Comparison of ENCODE assay signal across 9 cellular contexts in the genomic region with DNA sequence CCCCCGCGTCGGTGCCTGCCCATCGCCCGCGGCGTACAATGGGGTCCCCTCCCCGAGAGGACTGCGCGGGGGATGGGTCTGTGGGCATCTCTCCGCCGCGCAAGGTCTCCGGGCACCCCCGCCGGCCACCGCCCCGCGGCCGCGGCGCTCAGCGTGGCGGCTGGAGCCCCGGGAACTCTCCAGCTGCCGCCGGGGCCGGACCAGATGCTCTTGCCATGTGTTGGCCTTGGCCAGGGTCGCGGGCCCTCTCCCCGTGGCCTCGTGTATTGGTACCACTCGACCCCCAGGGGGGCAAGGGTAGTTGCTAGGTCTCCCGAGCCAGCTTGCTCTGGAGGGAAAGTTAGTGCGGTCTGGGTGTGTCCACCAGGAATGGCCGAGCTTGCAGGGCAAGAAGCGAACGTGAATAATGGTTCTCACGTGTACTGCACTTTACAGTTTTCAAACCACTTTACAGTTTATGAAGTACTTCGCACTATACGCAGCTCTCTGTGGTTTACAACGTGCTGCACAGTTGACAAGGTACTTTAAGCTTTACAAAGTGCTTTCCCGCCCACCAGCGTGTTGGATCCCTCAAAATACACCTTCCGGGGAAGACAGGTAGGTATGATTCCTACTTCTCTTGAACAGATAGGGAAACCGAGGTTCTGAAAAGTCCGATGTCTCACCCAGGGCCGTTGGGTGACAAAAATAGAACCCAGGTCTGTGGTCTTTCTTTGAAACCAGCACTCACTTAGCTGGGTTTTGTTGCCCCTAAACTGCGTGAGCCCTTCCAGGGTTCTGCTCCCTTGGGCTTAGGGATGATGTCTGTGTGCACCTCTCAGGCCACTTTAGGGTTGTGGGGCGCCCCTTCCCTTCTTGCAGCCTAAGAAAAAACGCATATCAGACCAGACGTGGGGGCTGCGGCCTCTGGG. TPM values are rescaled to one million over a fixed set of nuclear protein-coding genes. Genes with fewer than 3 reads are reported as not detected.
DNase-seq lines count a peak whose midpoint lies in the region; ATAC-seq and TF ChIP-seq lines count a peak whose summit lies in the region.
"Had no signal": no experiment of that assay in that cellular context is flagged by ENCODE, and none has a peak within 500 bp of the region (broad histone marks: within the 10 kb centered on the region; RNA-seq: fewer than 3 reads in every experiment).

No MANE protein-coding gene starts in this region.

- intact Hi-C loops in activated B cell treated with CpG ODN at 0.5 μM for 24 hours (cut with micrococcal nuclease) = no loop called here
- intact Hi-C loops in stomach (cut with DNase I; ENCODE audit: low total_unique reads) = no loop called here

- peaks cover 14% of the 10 kb centered on the region for H3K4me1 Mint-ChIP-seq in activated T-cell treated with anti-CD3 and anti-CD28 coated beads, Interleukin-2, amount 50 U/mL, for 24 hours (ENCODE audit: low read depth)
- peaks cover 15% of the 10 kb centered on the region for H3K4me1 Mint-ChIP-seq in activated B cell treated with CpG ODN at 0.5 μM for 24 hours

- peaks cover 80% of the 10 kb centered on the region for H3K27me3 Mint-ChIP-seq in activated T-cell treated with anti-CD3 and anti-CD28 coated beads, Interleukin-2, amount 50 U/mL, for 24 hours
- H3K27me3 Mint-ChIP-seq in activated B cell treated with CpG ODN at 0.5 μM for 24 hours = peaks cover 66% of the 10 kb centered on the region

- H3K36me3 Mint-ChIP-seq in activated T-cell treated with anti-CD3 and anti-CD28 coated beads, Interleukin-2, amount 50 U/mL, for 24 hours (ENCODE audit: low read depth) = no peaks in the 10 kb centered on the region
- no peaks in the 10 kb centered on the region for H3K36me3 Mint-ChIP-seq in activated B cell treated with CpG ODN at 0.5 μM for 24 hours (ENCODE audit: low read depth)

- TF ChIP-seq POLR2A in stomach (IDR thresholded peaks at IDR 0.05) = no peak

- TF ChIP-seq CTCF in activated B cell treated with CpG ODN at 0.5 μM for 24 hours (IDR thresholded peaks at IDR 0.05) (no peak), stomach (IDR thresholded peaks at IDR 0.05) (no peak)

- peak overlapping the region; percentile 44 for H3K4me3 Mint-ChIP-seq in activated T-cell treated with anti-CD3 and anti-CD28 coated beads, Interleukin-2, amount 50 U/mL, for 24 hours
- peak overlapping the region; percentile 56 for H3K4me3 Mint-ChIP-seq in activated B cell treated with CpG ODN at 0.5 μM for 24 hours

- no peaks in the 10 kb centered on the region for H3K36me3 ChIP-seq in iPS-15b (ENCODE audit: control insufficient read depth, insufficient read depth, low read length)
- H3K36me3 ChIP-seq in stomach = no peaks in the 10 kb centered on the region

- POLR2A ChIA-PET in activated B cell treated with CpG ODN at 0.5 μM for 24 hours (lab: Charles Lee) = no interaction called here

- no peak overlapping the region for H3K9ac ChIP-seq in iPS-15b (ENCODE audit: low read depth, low read length)

- H3K27ac ChIP-seq in stomach = no peak overlapping the region

- no peaks in the 10 kb centered on the region for H3K9me3 Mint-ChIP-seq in activated T-cell treated with anti-CD3 and anti-CD28 coated beads, Interleukin-2, amount 50 U/mL, for 24 hours
- H3K9me3 Mint-ChIP-seq in activated B cell treated with CpG ODN at 0.5 μM for 24 hours = no peaks in the 10 kb centered on the region
- H3K9me3 Mint-ChIP-seq: stimulated activated naive CD8-positive, alpha-beta T cell treated with anti-CD3 and anti-CD28 coated beads, Interleukin-15, amount 100 ng/mL, for 72 hours had no signal

- H3K9me3 ChIP-seq in iPS-15b (ENCODE audit: control insufficient read depth, insufficient read depth, low read length) (no peaks in the 10 kb centered on the region), stomach (no peaks in the 10 kb centered on the region)

- TF ChIP-seq EP300 in stomach (IDR thresholded peaks at IDR 0.05) = no peak

- DNase-seq in activated T-cell treated with anti-CD3 and anti-CD28 coated beads, Interleukin-2, amount 50 U/mL, for 24 hours = no peak
- no peak for DNase-seq in activated T-cell treated with anti-CD3 and anti-CD28 coated beads, Interleukin-2, amount 50 U/mL, for 48 hours
- no peak for DNase-seq in activated B cell treated with CpG ODN at 0.5 μM for 24 hours
- no peak for DNase-seq in stomach
- no peak for DNase-seq in stimulated activated CD4-positive, alpha-beta T cell treated with anti-CD3 and anti-CD28 coated beads, Interleukin-2, amount 100 ng/mL, for 48 hours

- H3K4me3 ChIP-seq in iPS-15b (ENCODE audit: low read depth, low read length) (peak overlapping the region; percentile 20), stomach (peak overlapping the region; percentile 43 to 60 (median 49))

- no peaks in the 10 kb centered on the region for H3K4me1 ChIP-seq in iPS-15b (ENCODE audit: control insufficient read depth, insufficient read depth, low read length)
- H3K4me1 ChIP-seq in stomach = peaks cover 12 to 32% (median 20%) of the 10 kb centered on the region in 4 donors

- CTCF ChIA-PET in activated B cell treated with CpG ODN at 0.5 μM for 24 hours (lab: Charles Lee) = no interaction called here

- H3K27me3 ChIP-seq in iPS-15b (ENCODE audit: control insufficient read depth, insufficient read depth, low read length) (peaks cover 24% of the 10 kb centered on the region), stomach (peaks cover 0 to 64% (median 43%) of the 10 kb centered on the region in 3 donors)

- no peak overlapping the region for H3K27ac Mint-ChIP-seq in activated T-cell treated with anti-CD3 and anti-CD28 coated beads, Interleukin-2, amount 50 U/mL, for 24 hours
- H3K27ac Mint-ChIP-seq in activated B cell treated with CpG ODN at 0.5 μM for 24 hours = no peak overlapping the region
- H3K27ac Mint-ChIP-seq: stimulated activated naive CD8-positive, alpha-beta T cell treated with anti-CD3 and anti-CD28 coated beads, Interleukin-15, amount 100 ng/mL, for 72 hours had no signal

- no peak for ATAC-seq in activated B cell treated with CpG ODN at 0.5 μM for 24 hours (ENCODE audit: low read depth)
- no peak for ATAC-seq in GM21423 (IDR thresholded peaks at IDR 0.05; ENCODE audit: unreplicated experiment)
- ATAC-seq in GM21529 (IDR thresholded peaks at IDR 0.05; ENCODE audit: unreplicated experiment) = no peak

- WGBS in stomach, 5 donors = 14 to 29% (median 17%) methylated on average over 25 to 53 of the region's 53 CpGs

RNA-seq across cellular contexts. Expression of a gene that starts 1.2 kb away (rescaled TPM):
- total RNA-seq in activated B cell treated with CpG ODN at 0.5 μM for 24 hours (0.13 and 0.37 TPM in 2 replicates), stomach (10 to 100 TPM in 2 of 5 donors, 1 to 10 TPM in 2, not detected in 1; 2.6 to 88.1 (median 13.9) TPM)
- polyA plus RNA-seq in stomach = 1 to 10 TPM in 1 of 3 donors, under 1 TPM in 2; 0.13 to 1.8 (median 0.31) TPM

RNA-seq across cellular contexts. Expression of a gene that starts 58.8 kb away (rescaled TPM):
- total RNA-seq in activated B cell treated with CpG ODN at 0.5 μM for 24 hours (not detected in 2 replicates), stomach (100 to 1,000 TPM in 2 of 5 donors, 10 to 100 TPM in 3; 57.8 to 223 (median 74.4) TPM)
- 100 to 1,000 TPM in 1 of 3 donors, 10 to 100 TPM in 2; 49.8 to 128 (median 88.0) TPM for polyA plus RNA-seq in stomach

Comparison
In these comparisons a context has a peak if more than half of its experiments do, and no peak if none do; other contexts are left out.
1. RNA of a gene that starts 58.8 kb away (total RNA-seq): 57.8 to 223 TPM in stomach; not detected in activated B cell treated with CpG ODN at 0.5 μM for 24 hours; every median in the first group is over 10 times any median in the second.